8 cellular contexts compared by ENCODE assay signal in genomic region chr2:153873062-153874048, GRCh38. TPM values are rescaled to one million over a fixed set of nuclear protein-coding genes. Genes with fewer than 3 reads are reported as not detected.
DNase-seq lines count a peak whose midpoint lies in the region; ATAC-seq and TF ChIP-seq lines count a peak whose summit lies in the region.

No MANE protein-coding gene starts in this region.

- H3K27ac ChIP-seq in lower lobe of right lung (no peak overlapping the region), prostate gland (no peak overlapping the region)

- no peaks in the 10 kb centered on the region for H3K36me3 ChIP-seq in lower lobe of right lung
- H3K36me3 ChIP-seq in prostate gland, result no peaks in the 10 kb centered on the region

- H3K9me3 ChIP-seq in lower lobe of right lung (no peaks in the 10 kb centered on the region), prostate gland (no peaks in the 10 kb centered on the region)

- TF ChIP-seq CTCF in lower lobe of right lung (IDR thresholded peaks at IDR 0.05), result no peak
- no peak for TF ChIP-seq CTCF in prostate gland (IDR thresholded peaks at IDR 0.05)

- TF ChIP-seq POLR2A in prostate gland (IDR thresholded peaks at IDR 0.05), result no peak

- peaks cover 6% of the 10 kb centered on the region for H3K36me3 Mint-ChIP-seq in stimulated activated naive CD8-positive, alpha-beta T cell treated with anti-CD3 and anti-CD28 coated beads, Interleukin-15, Interleukin-2, amounts not matched to agents 100 ng/mL and 50 ng/mL, for 24 hours (ENCODE audit: low read depth)
- peaks cover 1% of the 10 kb centered on the region for H3K36me3 Mint-ChIP-seq in activated T-helper 1 cell treated with anti-CD3 and anti-CD28 coated beads, Interleukin-12 subunit alpha, Interleukin-12 subunit beta, Interleukin-2, Interleukin-4 antibody, amounts not matched to agents 30 ng/mL and 10 ng/mL and 1 ng/mL, durations not matched to agents 14 hours and 24 hours and 36 hours (ENCODE audit: low read depth)

- H3K9me3 Mint-ChIP-seq in stimulated activated naive CD8-positive, alpha-beta T cell treated with anti-CD3 and anti-CD28 coated beads, Interleukin-15, Interleukin-2, amounts not matched to agents 100 ng/mL and 50 ng/mL, for 24 hours, result peaks cover 2% of the 10 kb centered on the region
- no peaks in the 10 kb centered on the region for H3K9me3 Mint-ChIP-seq in activated T-helper 1 cell treated with anti-CD3 and anti-CD28 coated beads, Interleukin-12 subunit alpha, Interleukin-12 subunit beta, Interleukin-2, Interleukin-4 antibody, amounts not matched to agents 30 ng/mL and 10 ng/mL and 1 ng/mL, durations not matched to agents 14 hours and 24 hours and 36 hours

- no peak for ATAC-seq in stimulated activated naive CD8-positive, alpha-beta T cell treated with anti-CD3 and anti-CD28 coated beads, Interleukin-15, Interleukin-2, amounts not matched to agents 100 U/mL and 50 U/mL, for 24 hours
- ATAC-seq in lower lobe of right lung (no peak), HG03442 (IDR thresholded peaks at IDR 0.05; ENCODE audit: unreplicated experiment) (no peak)

- intact Hi-C loops in activated T-helper 1 cell treated with anti-CD3 and anti-CD28 coated beads, Interleukin-12 subunit alpha, Interleukin-12 subunit beta, Interleukin-2, Interleukin-4 antibody, amounts not matched to agents 30 ng/mL and 10 ng/mL and 1 ng/mL, durations not matched to agents 14 hours and 24 hours and 36 hours (cut with micrococcal nuclease), result loop anchor here (5.0 kb wide), 1 partner anchor 396 kb away; the partner anchor contains the start of gene RPRM
- intact Hi-C loops in lower lobe of right lung (cut with DNase I), result no loop called here
- intact Hi-C loops in prostate gland (cut with DNase I), result loop anchor here (10.0 kb wide), 1 partner anchor 501 kb away; no protein-coding TSS in a partner anchor

- WGBS in prostate gland, result 5% methylated on average over 36 of the region's 36 CpGs

- no peak for DNase-seq in stimulated activated naive CD8-positive, alpha-beta T cell treated with anti-CD3 and anti-CD28 coated beads, Interleukin-15, Interleukin-2, amounts not matched to agents 100 U/mL and 50 U/mL, for 24 hours
- DNase-seq in activated T-helper 1 cell treated with anti-CD3 and anti-CD28 coated beads, Interleukin-12 subunit alpha, Interleukin-12 subunit beta, Interleukin-2, Interleukin-4 antibody, amounts not matched to agents 30 ng/mL and 10 ng/mL and 1 ng/mL, durations not matched to agents 14 hours and 24 hours and 36 hours (ENCODE audit: low spot score), result no peak
- DNase-seq in lower lobe of right lung (peak; percentile 26), hepatic stellate cell (ENCODE audit: low spot score) (no peak), prostate gland (ENCODE audit: low spot score) (no peak), NCI-H1436 treated with DMSO at 0.1 percent for 48 hours (lab: John Stamatoyannopoulos, UW) (no peak)

- H3K4me1 ChIP-seq in lower lobe of right lung (peaks cover 10% of the 10 kb centered on the region), prostate gland (replicated peaks) (no peaks in the 10 kb centered on the region)

- no peak overlapping the region for H3K4me3 Mint-ChIP-seq in stimulated activated naive CD8-positive, alpha-beta T cell treated with anti-CD3 and anti-CD28 coated beads, Interleukin-15, Interleukin-2, amounts not matched to agents 100 ng/mL and 50 ng/mL, for 24 hours
- H3K4me3 Mint-ChIP-seq in activated T-helper 1 cell treated with anti-CD3 and anti-CD28 coated beads, Interleukin-12 subunit alpha, Interleukin-12 subunit beta, Interleukin-2, Interleukin-4 antibody, amounts not matched to agents 30 ng/mL and 10 ng/mL and 1 ng/mL, durations not matched to agents 14 hours and 24 hours and 36 hours, result no peak overlapping the region

- peaks cover 44% of the 10 kb centered on the region for H3K27me3 Mint-ChIP-seq in stimulated activated naive CD8-positive, alpha-beta T cell treated with anti-CD3 and anti-CD28 coated beads, Interleukin-15, Interleukin-2, amounts not matched to agents 100 ng/mL and 50 ng/mL, for 24 hours
- H3K27me3 Mint-ChIP-seq in activated T-helper 1 cell treated with anti-CD3 and anti-CD28 coated beads, Interleukin-12 subunit alpha, Interleukin-12 subunit beta, Interleukin-2, Interleukin-4 antibody, amounts not matched to agents 30 ng/mL and 10 ng/mL and 1 ng/mL, durations not matched to agents 14 hours and 24 hours and 36 hours (ENCODE audit: insufficient read depth), result peaks cover 14% of the 10 kb centered on the region

- H3K4me3 ChIP-seq in lower lobe of right lung (peak overlapping the region; percentile 40), prostate gland (no peak overlapping the region)

- peak overlapping the region; percentile 75 for H3K27ac Mint-ChIP-seq in stimulated activated naive CD8-positive, alpha-beta T cell treated with anti-CD3 and anti-CD28 coated beads, Interleukin-15, Interleukin-2, amounts not matched to agents 100 ng/mL and 50 ng/mL, for 24 hours
- H3K27ac Mint-ChIP-seq in activated T-helper 1 cell treated with anti-CD3 and anti-CD28 coated beads, Interleukin-12 subunit alpha, Interleukin-12 subunit beta, Interleukin-2, Interleukin-4 antibody, amounts not matched to agents 30 ng/mL and 10 ng/mL and 1 ng/mL, durations not matched to agents 14 hours and 24 hours and 36 hours, result peak overlapping the region; percentile 62

- H3K27me3 ChIP-seq in lower lobe of right lung (ENCODE audit: low read depth) (peaks cover 41% of the 10 kb centered on the region), prostate gland (replicated peaks; ENCODE audit: insufficient read depth) (peaks cover 14% of the 10 kb centered on the region)

- H3K4me1 Mint-ChIP-seq in stimulated activated naive CD8-positive, alpha-beta T cell treated with anti-CD3 and anti-CD28 coated beads, Interleukin-15, Interleukin-2, amounts not matched to agents 100 ng/mL and 50 ng/mL, for 24 hours (ENCODE audit: low read depth), result peaks cover 5% of the 10 kb centered on the region
- H3K4me1 Mint-ChIP-seq in activated T-helper 1 cell treated with anti-CD3 and anti-CD28 coated beads, Interleukin-12 subunit alpha, Interleukin-12 subunit beta, Interleukin-2, Interleukin-4 antibody, amounts not matched to agents 30 ng/mL and 10 ng/mL and 1 ng/mL, durations not matched to agents 14 hours and 24 hours and 36 hours (ENCODE audit: low read depth), result no peaks in the 10 kb centered on the region

RNA-seq across cellular contexts. Expression of gene GALNT13, which starts 1.6 kb away (rescaled TPM):
- not detected in 2 replicates for total RNA-seq in activated T-helper 1 cell treated with anti-CD3 and anti-CD28 coated beads, Interleukin-12 subunit alpha, Interleukin-12 subunit beta, Interleukin-2, Interleukin-4 antibody, amounts not matched to agents 30 ng/mL and 10 ng/mL and 1 ng/mL, durations not matched to agents 14 hours and 24 hours and 36 hours
- total RNA-seq in lower lobe of right lung (2.4 TPM), prostate gland (1 to 10 TPM in 1 of 2 donors, under 1 TPM in 1; 0.87 to 1.1 TPM)
